ENCODE assay signal across 8 cellular contexts in genomic region chrX:155215443-155216178, GRCh38. TPM values are rescaled to one million over a fixed set of nuclear protein-coding genes. Genes with fewer than 3 reads are reported as not detected.
DNase-seq lines count a peak whose midpoint lies in the region; ATAC-seq and TF ChIP-seq lines count a peak whose summit lies in the region.

No MANE protein-coding gene starts in this region.

- H3K27ac ChIP-seq in HUES6 (ENCODE audit: low read depth, low read length) = no peak overlapping the region
- H3K27ac ChIP-seq in breast epithelium = peak overlapping the region; percentile 87 to 96
- peak overlapping the region; percentile 91 for H3K27ac ChIP-seq in lower lobe of right lung
- peak overlapping the region; percentile 84 to 92 (median 90) for H3K27ac ChIP-seq in transverse colon

- peak; percentile 13 for TF ChIP-seq CTCF in GM06990 (IDR thresholded peaks at IDR 0.05; ENCODE audit: insufficient read depth, low read length, poor library complexity, severe bottlenecking)
- no peak for TF ChIP-seq CTCF in breast epithelium (IDR thresholded peaks at IDR 0.05)
- no peak for TF ChIP-seq CTCF in lower lobe of right lung (IDR thresholded peaks at IDR 0.05)
- TF ChIP-seq CTCF in transverse colon (IDR thresholded peaks at IDR 0.05) = no peak

- TF ChIP-seq POLR2A in breast epithelium (IDR thresholded peaks at IDR 0.05) (no peak), transverse colon (IDR thresholded peaks at IDR 0.05) (no peak)

- H3K27me3 ChIP-seq in GM06990 (replicated peaks; ENCODE audit: control insufficient read depth, insufficient read depth, low read length) (no peaks in the 10 kb centered on the region), HUES6 (ENCODE audit: control insufficient read depth, insufficient read depth, low read length) (no peaks in the 10 kb centered on the region), breast epithelium (no peaks in the 10 kb centered on the region), lower lobe of right lung (ENCODE audit: low read depth) (no peaks in the 10 kb centered on the region), transverse colon (no peaks in the 10 kb centered on the region)

- 58 to 83% methylated on average over 2 to 15 of the region's 15 CpGs for WGBS in transverse colon (ENCODE audit: low coverage in 1 of 2), 2 donors

- peak overlapping the region; percentile 76 for H3K4me3 ChIP-seq in GM06990 (replicated peaks; ENCODE audit: low read depth, low read length)
- peak overlapping the region; percentile 76 for H3K4me3 ChIP-seq in HUES6 (ENCODE audit: low read depth, low read length)
- H3K4me3 ChIP-seq in breast epithelium = peak overlapping the region; percentile 67 to 88 (median 74)
- H3K4me3 ChIP-seq in lower lobe of right lung = peak overlapping the region; percentile 69
- H3K4me3 ChIP-seq in transverse colon = peak overlapping the region; percentile 4 to 79 (median 60)

- TF ChIP-seq EP300 in transverse colon (IDR thresholded peaks at IDR 0.05; ENCODE audit: low read depth) = no peak

- no peak for DNase-seq in GM06990 (ENCODE audit: extremely low read depth, insufficient read length)
- DNase-seq in breast epithelium (ENCODE audit: low spot score in 2 of 2) = no peak
- DNase-seq in lower lobe of right lung = no peak
- no peak for DNase-seq in transverse colon
- DNase-seq in stimulated activated CD4-positive, alpha-beta T cell treated with anti-CD3 and anti-CD28 coated beads, Interleukin-2, amount 100 ng/mL, for 48 hours = no peak
- DNase-seq in NCI-H146 (lab: John Stamatoyannopoulos, UW) = no peak

- H3K36me3 ChIP-seq in GM06990 (ENCODE audit: control insufficient read depth, insufficient read depth, low read length) (no peaks in the 10 kb centered on the region), HUES6 (ENCODE audit: control insufficient read depth, insufficient read depth, low read length) (peaks cover 7% of the 10 kb centered on the region), breast epithelium (no peaks in the 10 kb centered on the region), lower lobe of right lung (peaks cover 4% of the 10 kb centered on the region), transverse colon (no peaks in the 10 kb centered on the region)

- ATAC-seq in GM21515 (IDR thresholded peaks at IDR 0.05; ENCODE audit: unreplicated experiment) (peak; percentile 45), lower lobe of right lung (peak; percentile 43 to 58)

- in situ Hi-C loops in transverse colon (cut with MboI; ENCODE audit: low pct_ligation_motif_present in 1 of 4, low pct_unique_long_range_greater_than_20kb in 1 of 4, low sequenced_read_pairs in 3 of 4) = no loop called here

- H3K9me3 ChIP-seq in HUES6 (ENCODE audit: control insufficient read depth, insufficient read depth, low read depth, low read length) = peaks cover 10% of the 10 kb centered on the region; the same call in 1 of the 2 replicates
- H3K9me3 ChIP-seq in breast epithelium = no peaks in the 10 kb centered on the region
- no peaks in the 10 kb centered on the region for H3K9me3 ChIP-seq in lower lobe of right lung
- no peaks in the 10 kb centered on the region for H3K9me3 ChIP-seq in transverse colon

- intact Hi-C loops in breast epithelium (cut with DNase I; ENCODE audit: low total_unique reads) = loop anchor here (5.0 kb wide), 1 partner anchor 92 kb away; no protein-coding TSS in a partner anchor
- intact Hi-C loops in lower lobe of right lung (cut with DNase I) = no loop called here
- intact Hi-C loops in transverse colon (cut with DNase I; ENCODE audit: low total_unique reads) = no loop called here

- peak overlapping the region; percentile 99 for H3K9ac ChIP-seq in HUES6 (ENCODE audit: low read length)

- H3K4me1 ChIP-seq in HUES6 (ENCODE audit: control insufficient read depth, insufficient read depth, low read length) (no peaks in the 10 kb centered on the region), breast epithelium (no peaks in the 10 kb centered on the region), lower lobe of right lung (peaks cover 13% of the 10 kb centered on the region), transverse colon (peaks cover 0 to 19% (median 2%) of the 10 kb centered on the region in 4 donors)

RNA-seq across cellular contexts. Expression of gene VBP1, which starts 0.6 kb away (rescaled TPM):
- 10 to 100 TPM; 29.1 to 30.7 (median 29.8) TPM for total RNA-seq in breast epithelium
- 32.2 TPM for total RNA-seq in lower lobe of right lung
- 10 to 100 TPM in 3 of 4 donors, 1 to 10 TPM in 1; 6.0 to 24.5 (median 22.3) TPM for total RNA-seq in transverse colon

RNA-seq across cellular contexts. Expression of gene RAB39B, which starts 48.7 kb away (rescaled TPM):
- total RNA-seq in breast epithelium (1 to 10 TPM in 1 of 3 donors, under 1 TPM in 2; 0.32 to 1.3 (median 0.73) TPM), lower lobe of right lung (0.95 TPM), transverse colon (1 to 10 TPM in 1 of 4 donors, under 1 TPM in 1, not detected in 2; 0.41 to 1.4 TPM)
